In genomic region chr5:170584003-170584402, GRCh38 we compare ENCODE assay signal across 22 cellular contexts.
"Had no signal": no experiment of that assay in that cellular context is flagged by ENCODE, and none has a peak within 500 bp of the region (broad histone marks: within the 10 kb centered on the region; RNA-seq: fewer than 3 reads in every experiment).

No MANE protein-coding gene starts in this region.

- ATAC-seq: activated CD8-positive, alpha-beta T cell treated with anti-CD3 and anti-CD28 coated beads for 36 hours; activated T-cell treated with anti-CD3 and anti-CD28 coated beads, Interleukin-2, amount 50 U/mL, for 72 hours had no signal

- H3K9me3 ChIP-seq: MG63, SK-N-SH had no signal

- H3K27me3 ChIP-seq: MG63, SJCRH30 had no signal

- DNase-seq: activated CD4-positive, CD25-positive, alpha-beta regulatory T cell; activated CD8-positive, alpha-beta memory T cell treated with anti-CD3 and anti-CD28 coated beads, Interleukin-2, amount 50 U/mL, for 4 hours; activated CD8-positive, alpha-beta T cell treated with anti-CD3 and anti-CD28 coated beads for 36 hours; activated gamma-delta T cell treated with Interleukin-2 at 50 U/mL for 16 hours; activated naive CD4-positive, alpha-beta T cell treated with anti-CD3 and anti-CD28 coated beads, Interleukin-2, amount 10 ng/mL, durations not matched to agents 7 days and 5 days; activated T-cell treated with anti-CD3 and anti-CD28 coated beads, Interleukin-2, amount 50 U/mL, for 72 hours; caudate nucleus; MG63; MV-4-11; NCI-H1105; NCI-H1436; NCI-H1694 treated with DMSO at 0.1 percent for 48 hours; NCI-H2029 treated with DMSO at 0.1 percent for 48 hours; NCI-H345; NCI-H510A; NCI-H526 treated with DMSO at 0.1 percent for 48 hours; NCI-H82; SJCRH30; SK-N-SH; T-helper 1 cell had no signal

- H3K4me2 ChIP-seq: SK-N-SH had no signal

- H3K36me3 ChIP-seq: MG63, SJCRH30 had no signal

- H3K36me3 Mint-ChIP-seq: activated naive CD4-positive, alpha-beta T cell treated with anti-CD3 and anti-CD28 coated beads, Interleukin-2, amount 10 ng/mL, durations not matched to agents 7 days and 5 days had no signal

- H3K27ac ChIP-seq: SJCRH30, VCaP had no signal

- H3K9me3 Mint-ChIP-seq: activated CD8-positive, alpha-beta T cell treated with anti-CD3 and anti-CD28 coated beads for 36 hours; activated T-helper 2 cell treated with anti-CD3 and anti-CD28 coated beads, Interferon-gamma antibody, Interleukin-2, Interleukin-4, amounts not matched to agents 10 μg/mL and 5 μg/mL and 100 μg/mL, durations not matched to agents 14 hours and 24 hours and 36 hours had no signal

- H3K9ac ChIP-seq: SK-N-SH had no signal

- H3K27ac Mint-ChIP-seq: activated CD8-positive, alpha-beta T cell treated with anti-CD3 and anti-CD28 coated beads for 36 hours; activated naive CD4-positive, alpha-beta T cell treated with anti-CD3 and anti-CD28 coated beads, Interleukin-2, amount 10 ng/mL, durations not matched to agents 7 days and 5 days; activated T-cell treated with anti-CD3 and anti-CD28 coated beads, Interleukin-2, amount 50 U/mL, for 72 hours; activated T-helper 2 cell treated with anti-CD3 and anti-CD28 coated beads, Interferon-gamma antibody, Interleukin-2, Interleukin-4, amounts not matched to agents 10 μg/mL and 5 μg/mL and 100 μg/mL, durations not matched to agents 14 hours and 24 hours and 36 hours had no signal

- H3K4me3 ChIP-seq: MG63, SJCRH30 had no signal
